ENCODE assay signal across 15 cellular contexts in the genomic region with DNA sequence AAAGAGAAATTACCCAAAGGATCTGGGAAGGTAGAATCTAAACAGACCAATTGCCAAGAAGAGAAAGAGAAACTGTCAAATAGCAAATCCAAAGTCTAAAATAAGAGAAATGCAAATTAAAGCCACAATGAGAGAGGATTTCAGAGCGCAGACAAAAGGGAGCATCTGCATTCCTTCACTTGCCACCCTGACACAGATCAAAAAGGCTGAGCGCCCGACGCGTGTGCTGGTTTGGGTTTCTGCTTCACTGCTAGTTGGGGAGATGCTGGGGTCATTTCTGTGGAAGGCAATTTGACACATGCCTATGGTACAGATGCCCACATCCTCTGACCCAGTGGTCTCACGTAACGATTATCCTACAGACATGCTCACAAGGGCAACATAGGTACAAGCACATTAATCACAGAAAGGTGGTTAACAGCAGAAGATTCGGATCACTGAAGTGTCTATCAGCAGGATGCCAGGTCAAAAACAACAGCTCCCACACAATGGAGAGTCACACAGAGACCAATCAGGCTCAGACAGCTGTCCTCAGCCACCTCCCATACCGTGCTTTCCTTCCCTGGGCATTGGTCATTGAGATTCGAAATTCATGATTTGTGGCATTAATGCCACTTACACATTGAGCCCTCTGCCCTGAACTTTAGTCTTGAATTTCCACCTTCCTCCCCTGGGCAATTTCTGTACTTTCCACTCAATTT. TPM values are rescaled to one million over a fixed set of nuclear protein-coding genes. Genes with fewer than 3 reads are reported as not detected.
DNase-seq lines count a peak whose midpoint lies in the region; ATAC-seq and TF ChIP-seq lines count a peak whose summit lies in the region.
"Had no signal": no experiment of that assay in that cellular context is flagged by ENCODE, and none has a peak within 500 bp of the region (broad histone marks: within the 10 kb centered on the region; RNA-seq: fewer than 3 reads in every experiment).

No MANE protein-coding gene starts in this region.

- H4K20me1 ChIP-seq in osteoblast (ENCODE audit: insufficient read depth, low read length) = no peaks in the 10 kb centered on the region

- H3K36me3 ChIP-seq in colonic mucosa (no peaks in the 10 kb centered on the region), osteoblast (ENCODE audit: insufficient read depth, low read length) (no peaks in the 10 kb centered on the region)

- H3K9me3 Mint-ChIP-seq in activated naive CD8-positive, alpha-beta T cell treated with anti-CD3 and anti-CD28 coated beads, Interleukin-2, amount 10 ng/mL, durations not matched to agents 7 days and 5 days = no peaks in the 10 kb centered on the region
- H3K9me3 Mint-ChIP-seq in activated naive CD8-positive, alpha-beta T cell treated with anti-CD3 and anti-CD28 coated beads, Interleukin-2, amount 50 U/mL, for 24 hours = no peaks in the 10 kb centered on the region
- peaks cover 3% of the 10 kb centered on the region for H3K9me3 Mint-ChIP-seq in memory B cell

- intact Hi-C loops in colonic mucosa (cut with DNase I) = no loop called here

- H3K27me3 ChIP-seq in colonic mucosa (no peaks in the 10 kb centered on the region), osteoblast (ENCODE audit: insufficient read depth, low read length) (no peaks in the 10 kb centered on the region)

- no peak overlapping the region for H3K9ac ChIP-seq in colonic mucosa (ENCODE audit: low read depth in 2 of 2, low read length in 2 of 2)

- no peaks in the 10 kb centered on the region for H3K79me2 ChIP-seq in osteoblast (ENCODE audit: insufficient read depth, low read length)

- no peak overlapping the region for H2AFZ ChIP-seq in osteoblast (ENCODE audit: low read length)

- peak; percentile 2 for DNase-seq in activated naive CD8-positive, alpha-beta T cell treated with anti-CD3 and anti-CD28 coated beads, Interleukin-2, amount 10 ng/mL, durations not matched to agents 7 days and 5 days
- DNase-seq in activated naive CD8-positive, alpha-beta T cell treated with anti-CD3 and anti-CD28 coated beads, Interleukin-2, amount 50 U/mL, for 24 hours = no peak
- DNase-seq in colonic mucosa = peak; percentile 3
- DNase-seq in memory B cell (ENCODE audit: low spot score in 2 of 2) = no peak
- no peak for DNase-seq in AG08395 (ENCODE audit: low spot score)
- DNase-seq in osteoblast (ENCODE audit: insufficient read length, low spot score, missing footprints) = no peak
- DNase-seq: C1 segment of cervical spinal cord, MM.1S, NCI-H1930, NCI-H2171, SHP77 had no signal

- H3K4me1 ChIP-seq in colonic mucosa (no peaks in the 10 kb centered on the region), osteoblast (ENCODE audit: insufficient read depth, low read length) (no peaks in the 10 kb centered on the region)

- H3K4me2 ChIP-seq in osteoblast (ENCODE audit: insufficient read depth, low read length) = no peak overlapping the region

- peaks cover 5% of the 10 kb centered on the region for H3K4me1 Mint-ChIP-seq in activated naive CD8-positive, alpha-beta T cell treated with anti-CD3 and anti-CD28 coated beads, Interleukin-2, amount 10 ng/mL, durations not matched to agents 7 days and 5 days
- peaks cover 2% of the 10 kb centered on the region for H3K4me1 Mint-ChIP-seq in activated naive CD8-positive, alpha-beta T cell treated with anti-CD3 and anti-CD28 coated beads, Interleukin-2, amount 50 U/mL, for 24 hours
- peaks cover 2% of the 10 kb centered on the region for H3K4me1 Mint-ChIP-seq in memory B cell

- H3K9me3 ChIP-seq in colonic mucosa (no peaks in the 10 kb centered on the region), osteoblast (ENCODE audit: low read depth, low read length) (no peaks in the 10 kb centered on the region)

- no peak for TF ChIP-seq CTCF in colonic mucosa (IDR thresholded peaks at IDR 0.05)
- no peak for TF ChIP-seq CTCF in osteoblast (IDR thresholded peaks at IDR 0.05; ENCODE audit: extremely low read depth, low read depth, low read length)

- H3K27ac ChIP-seq in colonic mucosa (no peak overlapping the region), osteoblast (ENCODE audit: low read depth, low read length) (no peak overlapping the region)

- H3K27me3 Mint-ChIP-seq in activated naive CD8-positive, alpha-beta T cell treated with anti-CD3 and anti-CD28 coated beads, Interleukin-2, amount 10 ng/mL, durations not matched to agents 7 days and 5 days = peaks cover 28% of the 10 kb centered on the region
- peaks cover 7% of the 10 kb centered on the region for H3K27me3 Mint-ChIP-seq in activated naive CD8-positive, alpha-beta T cell treated with anti-CD3 and anti-CD28 coated beads, Interleukin-2, amount 50 U/mL, for 24 hours
- peaks cover 21% of the 10 kb centered on the region for H3K27me3 Mint-ChIP-seq in memory B cell

- no peak for ATAC-seq in activated naive CD8-positive, alpha-beta T cell treated with anti-CD3 and anti-CD28 coated beads, Interleukin-2, amount 10 ng/mL, durations not matched to agents 7 days and 5 days (ENCODE audit: low read depth)
- no peak for ATAC-seq in activated naive CD8-positive, alpha-beta T cell treated with anti-CD3 and anti-CD28 coated beads, Interleukin-2, amount 50 U/mL, for 24 hours
- ATAC-seq in memory B cell (ENCODE audit: low read depth) = no peak
- ATAC-seq in GM21576 (IDR thresholded peaks at IDR 0.05; ENCODE audit: unreplicated experiment) = no peak
- no peak for ATAC-seq in HG02623 (IDR thresholded peaks at IDR 0.05; ENCODE audit: unreplicated experiment)
- ATAC-seq: GM12878, HepG2 had no signal

- H3K27ac Mint-ChIP-seq in activated naive CD8-positive, alpha-beta T cell treated with anti-CD3 and anti-CD28 coated beads, Interleukin-2, amount 10 ng/mL, durations not matched to agents 7 days and 5 days = no peak overlapping the region
- H3K27ac Mint-ChIP-seq in activated naive CD8-positive, alpha-beta T cell treated with anti-CD3 and anti-CD28 coated beads, Interleukin-2, amount 50 U/mL, for 24 hours = no peak overlapping the region
- H3K27ac Mint-ChIP-seq in memory B cell = peak overlapping the region; percentile 51

- H3K4me3 ChIP-seq in colonic mucosa (no peak overlapping the region), osteoblast (ENCODE audit: insufficient read depth, low read length) (no peak overlapping the region)
- H3K4me3 ChIP-seq: GM12878 had no signal

- no peak overlapping the region for H3K4me3 Mint-ChIP-seq in activated naive CD8-positive, alpha-beta T cell treated with anti-CD3 and anti-CD28 coated beads, Interleukin-2, amount 10 ng/mL, durations not matched to agents 7 days and 5 days
- no peak overlapping the region for H3K4me3 Mint-ChIP-seq in activated naive CD8-positive, alpha-beta T cell treated with anti-CD3 and anti-CD28 coated beads, Interleukin-2, amount 50 U/mL, for 24 hours
- H3K4me3 Mint-ChIP-seq in memory B cell = no peak overlapping the region

- H3K36me3 Mint-ChIP-seq in activated naive CD8-positive, alpha-beta T cell treated with anti-CD3 and anti-CD28 coated beads, Interleukin-2, amount 10 ng/mL, durations not matched to agents 7 days and 5 days = no peaks in the 10 kb centered on the region
- H3K36me3 Mint-ChIP-seq in activated naive CD8-positive, alpha-beta T cell treated with anti-CD3 and anti-CD28 coated beads, Interleukin-2, amount 50 U/mL, for 24 hours (ENCODE audit: low read depth) = no peaks in the 10 kb centered on the region
- no peaks in the 10 kb centered on the region for H3K36me3 Mint-ChIP-seq in memory B cell

- POLR2A ChIA-PET in activated naive CD8-positive, alpha-beta T cell treated with anti-CD3 and anti-CD28 coated beads, Interleukin-2, amount 10 ng/mL, durations not matched to agents 7 days and 5 days (lab: Charles Lee) = no interaction called here

RNA-seq across cellular contexts. Expression of a gene that starts 55.7 kb away (rescaled TPM):
- total RNA-seq in activated naive CD8-positive, alpha-beta T cell treated with anti-CD3 and anti-CD28 coated beads, Interleukin-2, amount 10 ng/mL, durations not matched to agents 7 days and 5 days = not detected
- 1 to 10 TPM in 1 of 2 donors, under 1 TPM in 1; 0.27 to 6.6 TPM for total RNA-seq in colonic mucosa
- total RNA-seq in osteoblast = 52.5 and 57.2 TPM in 2 replicates
- total RNA-seq: GM12878, HepG2 had no signal

Comparison
In these comparisons a context has a peak if more than half of its experiments do, and no peak if none do; other contexts are left out.
1. DNase-seq: peak in activated naive CD8-positive, alpha-beta T cell treated with anti-CD3 and anti-CD28 coated beads, Interleukin-2, amount 10 ng/mL, durations not matched to agents 7 days and 5 days (single experiment) and colonic mucosa (single experiment); none in activated naive CD8-positive, alpha-beta T cell treated with anti-CD3 and anti-CD28 coated beads, Interleukin-2, amount 50 U/mL, for 24 hours (single experiment), memory B cell (0 of 2), AG08395 (single experiment) and osteoblast (single experiment).